ENCODE assay signal across 10 cellular contexts in the genomic region with DNA sequence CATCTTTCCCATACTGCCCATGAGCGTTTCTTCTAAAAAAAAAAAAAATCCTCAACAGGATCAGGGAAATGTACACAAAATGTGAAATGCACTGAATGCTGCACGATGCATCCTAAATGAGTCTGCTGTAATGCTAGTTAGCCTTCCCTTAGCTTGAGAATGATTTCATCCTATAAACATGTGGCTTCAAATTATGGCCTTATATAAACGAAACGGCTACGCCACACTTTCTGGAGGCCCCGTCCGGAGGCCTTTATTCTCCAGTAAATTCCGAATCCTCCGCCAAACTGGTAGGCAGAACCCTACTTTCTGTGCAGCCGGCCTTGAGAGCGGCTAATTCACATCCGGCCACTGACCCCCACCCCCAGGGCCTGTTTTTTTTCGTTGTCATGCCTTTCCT. TPM values are rescaled to one million over a fixed set of nuclear protein-coding genes. Genes with fewer than 3 reads are reported as not detected.
A peak's percentile ranks its signal among the peaks of the same experiment; 100 is the strongest.
DNase-seq lines count a peak whose midpoint lies in the region; TF ChIP-seq lines count a peak whose summit lies in the region.
"Had no signal": no experiment of that assay in that cellular context is flagged by ENCODE, and none has a peak within 500 bp of the region (broad histone marks: within the 10 kb centered on the region; RNA-seq: fewer than 3 reads in every experiment).

No MANE protein-coding gene starts in this region.

- in situ Hi-C loops in GM23248 (cut with MboI) = no loop called here

- H3K27ac ChIP-seq in GM23248 = peak overlapping the region; percentile 62
- peak overlapping the region; percentile 49 for H3K27ac ChIP-seq in angular gyrus (ENCODE audit: low read depth, low read length)
- H3K27ac ChIP-seq in stomach smooth muscle (ENCODE audit: low read length) = peak overlapping the region; percentile 95

- TF ChIP-seq CTCF in glutamatergic neuron (IDR thresholded peaks at IDR 0.05; ENCODE audit: partially characterized antibody, unreplicated experiment) = no peak
- TF ChIP-seq CTCF in GM10248 (IDR thresholded peaks at IDR 0.05; ENCODE audit: control extremely low read depth, extremely low read depth, low read depth, missing control alignments) = no peak

- DNase-seq in GM23248 (peak; percentile 30), glutamatergic neuron (no peak), GM10248 (ENCODE audit: extremely low spot score) (no peak), SW 1271 (lab: John Stamatoyannopoulos, UW) (no peak), NOMO-1 (lab: John Stamatoyannopoulos, UW; ENCODE audit: unreplicated experiment in 2 of 2) (no peak), pons (ENCODE audit: low spot score) (no peak)
- DNase-seq: mesendoderm; stimulated activated CD4-positive, alpha-beta T cell treated with anti-CD3 and anti-CD28 coated beads, Interleukin-2, amount 100 ng/mL, for 24 hours had no signal

- peaks cover 18% of the 10 kb centered on the region for H3F3A ChIP-seq in GM23248 (ENCODE audit: insufficient read depth)

- H3K4me3 Mint-ChIP-seq in glutamatergic neuron (ENCODE audit: unreplicated experiment) = no peak overlapping the region

- peak overlapping the region; percentile 20 for H3K27ac Mint-ChIP-seq in glutamatergic neuron (ENCODE audit: unreplicated experiment)

- no peaks in the 10 kb centered on the region for H3K9me2 ChIP-seq in GM23248 (ENCODE audit: insufficient read depth)

- H3K4me1 ChIP-seq in GM23248 (ENCODE audit: insufficient read depth) (peaks cover 9% of the 10 kb centered on the region), stomach smooth muscle (ENCODE audit: control insufficient read depth, insufficient read depth, low read length) (peaks cover 34% of the 10 kb centered on the region)

- POLR2A ChIA-PET in GM10248 (lab: Yijun Ruan, JAX) = interaction anchor here (1.5 kb wide), 1 partner anchor 13 kb away, joined by 3 read pairs; a partner anchor contains a TSS

- WGBS in GM23248 (ENCODE audit: low coverage in 1 of 2, low lambda C conversion rate in 2 of 2, missing lambda C conversion rate in 2 of 2), 2 experiments = 71 to 75% methylated on average over 13 of the region's 13 CpGs

- H3K36me3 Mint-ChIP-seq in glutamatergic neuron (ENCODE audit: unreplicated experiment) = no peaks in the 10 kb centered on the region

- H2AFZ ChIP-seq in GM23248 = no peak overlapping the region

- CTCF ChIA-PET in GM10248 (lab: Yijun Ruan, JAX) = interaction anchor here (1.3 to 1.4 kb wide), 2 partner anchors 15 to 24 kb away, joined by 3 to 4 read pairs; no protein-coding TSS in a partner anchor

- H3K79me2 ChIP-seq in GM23248 (ENCODE audit: insufficient read depth) = peaks cover 100% of the 10 kb centered on the region

- peaks cover 9% of the 10 kb centered on the region for H3K9me3 Mint-ChIP-seq in glutamatergic neuron (ENCODE audit: unreplicated experiment)

- H3K4me1 Mint-ChIP-seq in glutamatergic neuron (ENCODE audit: low read depth, unreplicated experiment) = peaks cover 26% of the 10 kb centered on the region

- H3K4me3 ChIP-seq in GM23248 (no peak overlapping the region), stomach smooth muscle (ENCODE audit: low read length in 2 of 2) (peak overlapping the region in 1 of 2 donors; percentile 35)

- H3K36me3 ChIP-seq in GM23248 (ENCODE audit: low read depth) (peaks cover 4% of the 10 kb centered on the region; the same call in 1 of the 2 replicates), stomach smooth muscle (ENCODE audit: control insufficient read depth in 2 of 2, insufficient read depth in 2 of 2, low read length in 2 of 2) (peaks cover 0 to 2% of the 10 kb centered on the region in 2 donors)

- H3K27me3 ChIP-seq in GM23248 (replicated peaks; ENCODE audit: insufficient read depth) (no peaks in the 10 kb centered on the region), stomach smooth muscle (ENCODE audit: control insufficient read depth in 1 of 2, insufficient read depth in 2 of 2, low read length in 2 of 2) (no peaks in the 10 kb centered on the region)

- peaks cover 4% of the 10 kb centered on the region; the same call in 1 of the 2 replicates for H4K20me1 ChIP-seq in GM23248 (ENCODE audit: insufficient read depth)

- 0 out of 2 replicates have a peak overlapping the region, but pooled peaks have one; percentile 0 for H3K9ac ChIP-seq in GM23248
- H3K9ac ChIP-seq in stomach smooth muscle (ENCODE audit: low read length in 2 of 2) = peak overlapping the region; percentile 62 to 67

- H3K4me2 ChIP-seq in GM23248 (ENCODE audit: unreplicated experiment) = no peak overlapping the region

- H3K27me3 Mint-ChIP-seq in glutamatergic neuron (ENCODE audit: unreplicated experiment) = peaks cover 8% of the 10 kb centered on the region

- H3K9me3 ChIP-seq in GM23248 (ENCODE audit: low read depth) (no peaks in the 10 kb centered on the region), stomach smooth muscle (ENCODE audit: control insufficient read depth in 2 of 2, low read length in 2 of 2) (no peaks in the 10 kb centered on the region)

RNA-seq across cellular contexts. Expression of a gene that starts 13.7 kb away (rescaled TPM):
- total RNA-seq in GM23248 (2014; rRNA removed; shearing (Covaris generic)) = 49.1 and 71.8 TPM in 2 replicates
- polyA plus RNA-seq in GM23248 (2016; fragmentation: Nextera tagmentation; extraction: Ambion mirVana) = 18.6 and 20.1 TPM in 2 replicates
- total RNA-seq in glutamatergic neuron (ENCODE audit: unreplicated experiment) = 237 TPM

RNA-seq across cellular contexts. Expression of a gene that starts 14.0 kb away (rescaled TPM):
- 1.0 and 3.4 TPM in 2 replicates for total RNA-seq in GM23248 (2014; rRNA removed; shearing (Covaris generic))
- polyA plus RNA-seq in GM23248 (2016; fragmentation: Nextera tagmentation; extraction: Ambion mirVana) = 8.2 and 10.6 TPM in 2 replicates
- 9.1 TPM for total RNA-seq in glutamatergic neuron (ENCODE audit: unreplicated experiment)
